Comparison of ENCODE assay signal across 13 cellular contexts in the genomic region with DNA sequence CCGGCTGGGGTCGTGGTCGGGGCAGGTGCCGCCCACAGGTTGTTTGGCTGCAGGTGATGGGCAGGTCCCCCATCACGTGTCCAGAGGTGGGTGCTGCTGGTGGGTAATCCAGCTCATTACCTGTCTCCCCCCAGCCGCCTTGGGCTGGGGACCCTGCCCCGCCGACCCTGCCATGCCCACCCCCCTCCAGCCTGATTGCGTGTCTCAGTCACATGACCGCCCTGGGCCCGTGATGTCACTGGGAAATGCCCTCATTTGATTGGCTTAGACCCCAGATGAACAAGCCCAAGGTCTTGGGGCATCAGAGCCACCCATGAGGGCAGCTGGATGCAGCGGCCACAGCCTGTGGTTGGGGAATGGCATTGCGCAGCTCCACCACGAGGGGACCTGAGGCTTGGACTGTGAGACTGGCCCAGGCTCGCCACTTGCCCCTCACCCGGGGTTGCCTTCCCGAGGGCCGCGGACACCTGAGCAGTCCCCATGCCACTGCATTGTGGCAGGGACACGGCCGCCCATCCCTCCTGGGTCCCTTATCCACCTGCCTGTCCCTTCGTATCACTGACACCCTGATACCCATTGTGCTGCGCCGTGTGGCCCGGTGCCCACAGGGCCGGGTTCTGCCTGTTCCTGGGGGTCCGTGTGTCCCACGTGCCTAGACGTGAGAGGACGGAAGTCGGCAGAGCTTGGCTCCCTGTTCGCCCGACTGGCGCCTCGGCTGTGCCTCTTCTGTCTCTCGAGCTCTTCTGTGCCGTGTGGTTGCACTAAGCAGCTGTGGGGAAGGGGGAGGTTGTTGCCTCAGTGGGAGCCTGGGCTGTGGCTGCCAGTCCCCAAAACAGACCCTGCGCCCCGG.
DNase-seq lines count a peak whose midpoint lies in the region; ATAC-seq, FAIRE-seq and TF ChIP-seq lines count a peak whose summit lies in the region.
"Had no signal": no experiment of that assay in that cellular context is flagged by ENCODE, and none has a peak within 500 bp of the region (broad histone marks: within the 10 kb centered on the region; RNA-seq: fewer than 3 reads in every experiment).

No MANE protein-coding gene starts in this region.

- intact Hi-C loops in activated B cell treated with CpG ODN at 0.5 μM for 24 hours (cut with micrococcal nuclease): no loop called here

- no peak overlapping the region for H3K9ac ChIP-seq in keratinocyte (ENCODE audit: control insufficient read depth, extremely low read depth, insufficient read depth, low read length)

- no peaks in the 10 kb centered on the region for H3K9me3 ChIP-seq in keratinocyte (ENCODE audit: control insufficient read depth, low read depth, low read length)
- H3K9me3 ChIP-seq: esophagus squamous epithelium, testis had no signal

- peaks cover 3% of the 10 kb centered on the region for H3K9me3 Mint-ChIP-seq in activated CD8-positive, alpha-beta memory T cell treated with anti-CD3 and anti-CD28 coated beads, Interleukin-2, amount 10 ng/mL, durations not matched to agents 7 days and 5 days (ENCODE audit: low read depth)
- no peaks in the 10 kb centered on the region for H3K9me3 Mint-ChIP-seq in activated B cell treated with CpG ODN at 0.5 μM for 24 hours

- H3K36me3 Mint-ChIP-seq in activated CD8-positive, alpha-beta memory T cell treated with anti-CD3 and anti-CD28 coated beads, Interleukin-2, amount 10 ng/mL, durations not matched to agents 7 days and 5 days: no peaks in the 10 kb centered on the region
- H3K36me3 Mint-ChIP-seq in activated B cell treated with CpG ODN at 0.5 μM for 24 hours (ENCODE audit: low read depth): no peaks in the 10 kb centered on the region

- dilution Hi-C loops in keratinocyte (cut with MboI; ENCODE audit: extremely low pct_ligation_motif_present, low sequenced_read_pairs): no loop called here

- FAIRE-seq in keratinocyte (lab: Jason Lieb, UNC): no peak
- FAIRE-seq: RCC 7860 had no signal

- H3K4me3 ChIP-seq in keratinocyte (ENCODE audit: control insufficient read depth in 2 of 3, extremely low read depth in 1 of 3, insufficient read depth in 2 of 3, low read depth in 1 of 3, low read length in 3 of 3): no peak overlapping the region
- H3K4me3 ChIP-seq: esophagus squamous epithelium, testis had no signal

- peak; percentile 21 for ATAC-seq in activated CD8-positive, alpha-beta memory T cell treated with anti-CD3 and anti-CD28 coated beads, Interleukin-2, amount 10 ng/mL, durations not matched to agents 7 days and 5 days
- peak; percentile 74 for ATAC-seq in activated B cell treated with CpG ODN at 0.5 μM for 24 hours (ENCODE audit: low read depth)

- no peak overlapping the region for H2AFZ ChIP-seq in keratinocyte (ENCODE audit: control insufficient read depth, low read length)

- H3K4me1 Mint-ChIP-seq in activated CD8-positive, alpha-beta memory T cell treated with anti-CD3 and anti-CD28 coated beads, Interleukin-2, amount 10 ng/mL, durations not matched to agents 7 days and 5 days: peaks cover 8% of the 10 kb centered on the region
- peaks cover 32% of the 10 kb centered on the region for H3K4me1 Mint-ChIP-seq in activated B cell treated with CpG ODN at 0.5 μM for 24 hours

- H3K4me2 ChIP-seq in keratinocyte (ENCODE audit: control insufficient read depth, extremely low read depth, insufficient read depth, low read depth, low read length): peak overlapping the region; percentile 22

- H3K27ac ChIP-seq in keratinocyte (ENCODE audit: control insufficient read depth, insufficient read depth, low read length): no peak overlapping the region
- H3K27ac ChIP-seq in temporal lobe (ENCODE audit: low read depth, low read length): peak overlapping the region; percentile 25
- H3K27ac ChIP-seq: esophagus squamous epithelium, testis had no signal

- peaks cover 2% of the 10 kb centered on the region for H3K79me2 ChIP-seq in keratinocyte (ENCODE audit: control insufficient read depth, insufficient read depth, low read length)

- H3K27ac Mint-ChIP-seq in activated CD8-positive, alpha-beta memory T cell treated with anti-CD3 and anti-CD28 coated beads, Interleukin-2, amount 10 ng/mL, durations not matched to agents 7 days and 5 days: no peak overlapping the region
- peak overlapping the region; percentile 86 for H3K27ac Mint-ChIP-seq in activated B cell treated with CpG ODN at 0.5 μM for 24 hours

- H3K4me1 ChIP-seq in keratinocyte (ENCODE audit: control insufficient read depth, extremely low read depth, insufficient read depth, low read length): no peaks in the 10 kb centered on the region
- H3K4me1 ChIP-seq: testis had no signal

- no peaks in the 10 kb centered on the region for H3K36me3 ChIP-seq in keratinocyte (ENCODE audit: control insufficient read depth in 2 of 2, extremely low read depth in 1 of 2, insufficient read depth in 2 of 2, low read length in 2 of 2)
- H3K36me3 ChIP-seq: esophagus squamous epithelium had no signal

- H3K4me3 Mint-ChIP-seq in activated CD8-positive, alpha-beta memory T cell treated with anti-CD3 and anti-CD28 coated beads, Interleukin-2, amount 10 ng/mL, durations not matched to agents 7 days and 5 days: no peak overlapping the region
- peak overlapping the region; percentile 81 for H3K4me3 Mint-ChIP-seq in activated B cell treated with CpG ODN at 0.5 μM for 24 hours

- no peaks in the 10 kb centered on the region for H3K27me3 Mint-ChIP-seq in activated CD8-positive, alpha-beta memory T cell treated with anti-CD3 and anti-CD28 coated beads, Interleukin-2, amount 10 ng/mL, durations not matched to agents 7 days and 5 days
- H3K27me3 Mint-ChIP-seq in activated B cell treated with CpG ODN at 0.5 μM for 24 hours: no peaks in the 10 kb centered on the region

- CTCF ChIA-PET in activated CD8-positive, alpha-beta memory T cell treated with anti-CD3 and anti-CD28 coated beads, Interleukin-2, amount 10 ng/mL, durations not matched to agents 7 days and 5 days (lab: Charles Lee): interaction anchor here (0.8 to 1.2 kb wide), 3 partner anchors 9 to 48 kb away, joined by 4 to 6 read pairs (median 4); no protein-coding TSS in a partner anchor
- CTCF ChIA-PET in activated B cell treated with CpG ODN at 0.5 μM for 24 hours (lab: Charles Lee): interaction anchor here (2.4 kb wide), 1 partner anchor 13 kb away, joined by 9 read pairs; no protein-coding TSS in a partner anchor

- H4K20me1 ChIP-seq in keratinocyte (ENCODE audit: control insufficient read depth, extremely low read depth, insufficient read depth, low read length): peaks cover 2% of the 10 kb centered on the region

- POLR2A ChIA-PET in activated B cell treated with CpG ODN at 0.5 μM for 24 hours (lab: Charles Lee): interaction anchor here (0.6 to 1.7 kb wide), 5 partner anchors 8 to 1409 kb away, joined by 3 to 6 read pairs (median 4); partner anchors contain the start of gene FAAP20

- DNase-seq in activated CD8-positive, alpha-beta memory T cell treated with anti-CD3 and anti-CD28 coated beads, Interleukin-2, amount 10 ng/mL, durations not matched to agents 7 days and 5 days: no peak
- no peak for DNase-seq in activated CD8-positive, alpha-beta memory T cell treated with anti-CD3 and anti-CD28 coated beads, Interleukin-2, amount 50 U/mL, for 48 hours
- DNase-seq in activated B cell treated with CpG ODN at 0.5 μM for 24 hours: no peak
- no peak for DNase-seq in keratinocyte (ENCODE audit: low read depth, low spot score)
- DNase-seq in hepatic stellate cell (ENCODE audit: low spot score): no peak
- DNase-seq in NCI-H128 (lab: John Stamatoyannopoulos, UW; ENCODE audit: unreplicated experiment): no peak
- DNase-seq in NCI-H1417 (lab: John Stamatoyannopoulos, UW): no peak
- DNase-seq: esophagus squamous epithelium; NCI-H146; stimulated activated CD4-positive, alpha-beta T cell treated with anti-CD3 and anti-CD28 coated beads, Interleukin-2, amount 100 ng/mL, for 48 hours; testis had no signal

- H3K9me1 ChIP-seq in keratinocyte (ENCODE audit: control insufficient read depth, extremely low read depth, insufficient read depth, low read length): no peaks in the 10 kb centered on the region

- TF ChIP-seq CTCF in activated B cell treated with CpG ODN at 0.5 μM for 24 hours (IDR thresholded peaks at IDR 0.05) (no peak), keratinocyte (optimal IDR thresholded peaks at IDR 0.05 in 1 of 3, IDR thresholded peaks at IDR 0.05 in 1 of 3, conservative IDR thresholded peaks at IDR 0.05 in 1 of 3; ENCODE audit: extremely low read depth in 1 of 3, insufficient read depth in 2 of 3, low read length in 3 of 3) (no peak)

- no peaks in the 10 kb centered on the region for H3K27me3 ChIP-seq in keratinocyte (ENCODE audit: control insufficient read depth, extremely low read depth, insufficient read depth, low read length)
- H3K27me3 ChIP-seq: esophagus squamous epithelium, testis had no signal
